In genomic region chr7:90242369-90243168, GRCh38 we compare ENCODE assay signal across 14 cellular contexts. TPM values are rescaled to one million over a fixed set of nuclear protein-coding genes. Genes with fewer than 3 reads are reported as not detected.
DNase-seq lines count a peak whose midpoint lies in the region; ATAC-seq and TF ChIP-seq lines count a peak whose summit lies in the region.
"Had no signal": no experiment of that assay in that cellular context is flagged by ENCODE, and none has a peak within 500 bp of the region (broad histone marks: within the 10 kb centered on the region; RNA-seq: fewer than 3 reads in every experiment).

No MANE protein-coding gene starts in this region.

- no peak overlapping the region for H3K27ac ChIP-seq in CD4-positive, alpha-beta T cell (ENCODE audit: low read depth, low read length)
- H3K27ac ChIP-seq in upper lobe of right lung (no peak overlapping the region), gastrocnemius medialis (no peak overlapping the region)
- H3K27ac ChIP-seq: thyroid gland had no signal

- H3K4me1 ChIP-seq in upper lobe of right lung: peaks cover 10% of the 10 kb centered on the region
- peaks cover 6 to 19% of the 10 kb centered on the region in 2 donors for H3K4me1 ChIP-seq in gastrocnemius medialis

- no peaks in the 10 kb centered on the region for H3K36me3 ChIP-seq in upper lobe of right lung
- no peaks in the 10 kb centered on the region for H3K36me3 ChIP-seq in gastrocnemius medialis
- H3K36me3 ChIP-seq: thyroid gland had no signal

- no peak for TF ChIP-seq CTCF in CD4-positive, alpha-beta T cell (IDR thresholded peaks at IDR 0.05)
- TF ChIP-seq CTCF in upper lobe of right lung (IDR thresholded peaks at IDR 0.05): no peak
- TF ChIP-seq CTCF in gastrocnemius medialis (IDR thresholded peaks at IDR 0.05 in 4 of 5, conservative IDR thresholded peaks at IDR 0.05 in 1 of 5): no peak

- peaks cover 32% of the 10 kb centered on the region for H3K27me3 ChIP-seq in CD4-positive, alpha-beta T cell (ENCODE audit: control insufficient read depth, insufficient read depth, low read length)
- no peaks in the 10 kb centered on the region for H3K27me3 ChIP-seq in upper lobe of right lung
- H3K27me3 ChIP-seq in gastrocnemius medialis: no peaks in the 10 kb centered on the region
- H3K27me3 ChIP-seq: thyroid gland had no signal

- in situ Hi-C loops in gastrocnemius medialis (cut with MboI; ENCODE audit: low sequenced_read_pairs in 4 of 4): loop anchor here in 1 of 4 donors (10.0 kb wide), 1 partner anchor 162 kb away; the partner anchor contains the start of gene CLDN12

- no peaks in the 10 kb centered on the region for H3K9me3 Mint-ChIP-seq in CD4-positive, alpha-beta T cell
- H3K9me3 Mint-ChIP-seq: activated T-helper 1 cell treated with anti-CD3 and anti-CD28 coated beads, Interleukin-12 subunit alpha, Interleukin-12 subunit beta, Interleukin-2, Interleukin-4 antibody, amounts not matched to agents 30 ng/mL and 10 ng/mL and 1 ng/mL, durations not matched to agents 14 hours and 24 hours and 36 hours had no signal

- H3K4me1 Mint-ChIP-seq in CD4-positive, alpha-beta T cell (ENCODE audit: low read depth): peaks cover 26% of the 10 kb centered on the region

- intact Hi-C loops in CD4-positive, alpha-beta T cell (cut with DNase I, micrococcal nuclease): no loop called here
- intact Hi-C loops in upper lobe of right lung (cut with DNase I) (no loop called here), gastrocnemius medialis (cut with DNase I; ENCODE audit: low total_unique reads) (no loop called here)

- H3K27me3 Mint-ChIP-seq in CD4-positive, alpha-beta T cell: peaks cover 65% of the 10 kb centered on the region

- peak overlapping the region; percentile 16 for H3K4me3 Mint-ChIP-seq in CD4-positive, alpha-beta T cell

- H3K4me3 ChIP-seq in upper lobe of right lung: no peak overlapping the region
- H3K4me3 ChIP-seq in gastrocnemius medialis: no peak overlapping the region
- H3K4me3 ChIP-seq: thyroid gland had no signal

- POLR2A ChIA-PET in CD4-positive, alpha-beta T cell (lab: Charles Lee): no interaction called here

- H3K9me3 ChIP-seq in CD4-positive, alpha-beta T cell (ENCODE audit: control insufficient read depth, low read length): no peaks in the 10 kb centered on the region
- no peaks in the 10 kb centered on the region for H3K9me3 ChIP-seq in upper lobe of right lung
- H3K9me3 ChIP-seq in gastrocnemius medialis: no peaks in the 10 kb centered on the region
- H3K9me3 ChIP-seq: thyroid gland had no signal

- DNase-seq in CD4-positive, alpha-beta T cell: no peak
- DNase-seq in NOMO-1 (lab: John Stamatoyannopoulos, UW; ENCODE audit: unreplicated experiment in 2 of 2): peak; percentile 70 to 86
- no peak for DNase-seq in upper lobe of right lung
- no peak for DNase-seq in gastrocnemius medialis
- no peak for DNase-seq in stimulated activated CD8-positive, alpha-beta memory T cell treated with anti-CD3 and anti-CD28 coated beads, Interleukin-4, amount 100 ng/mL, for 48 hours
- no peak for DNase-seq in stimulated activated CD4-positive, alpha-beta T cell treated with anti-CD3 and anti-CD28 coated beads, Interleukin-2, amount 100 ng/mL, for 48 hours
- DNase-seq: central memory CD4-positive, alpha-beta T cell; NCI-H1105; stimulated activated CD4-positive, alpha-beta T cell treated with anti-CD3 and anti-CD28 coated beads, Interleukin-4, amount 100 ng/mL, for 4 hours; thyroid gland had no signal

- CTCF ChIA-PET in CD4-positive, alpha-beta T cell (lab: Charles Lee): interaction anchor here (0.8 kb wide), 1 partner anchor 10 kb away, joined by 3 read pairs; no protein-coding TSS in a partner anchor

- H3K27ac Mint-ChIP-seq in CD4-positive, alpha-beta T cell: no peak overlapping the region
- H3K27ac Mint-ChIP-seq: activated T-helper 1 cell treated with anti-CD3 and anti-CD28 coated beads, Interleukin-12 subunit alpha, Interleukin-12 subunit beta, Interleukin-2, Interleukin-4 antibody, amounts not matched to agents 30 ng/mL and 10 ng/mL and 1 ng/mL, durations not matched to agents 14 hours and 24 hours and 36 hours had no signal

- no peak for TF ChIP-seq POLR2A in gastrocnemius medialis (IDR thresholded peaks at IDR 0.05)

- peaks cover 5% of the 10 kb centered on the region for H3K36me3 Mint-ChIP-seq in CD4-positive, alpha-beta T cell (ENCODE audit: low read depth)

- no peak for ATAC-seq in CD4-positive, alpha-beta T cell (ENCODE audit: poor library complexity)
- ATAC-seq in GM19351 (IDR thresholded peaks at IDR 0.05; ENCODE audit: unreplicated experiment) (peak; percentile 81), HG02852 (IDR thresholded peaks at IDR 0.05; ENCODE audit: unreplicated experiment) (peak; percentile 43), upper lobe of right lung (no peak), gastrocnemius medialis (no peak)
- ATAC-seq: Panc1 had no signal

RNA-seq across cellular contexts. Expression of gene CFAP69, which starts 2.4 kb away (rescaled TPM):
- not detected for total RNA-seq in CD4-positive, alpha-beta T cell
- 3.0 TPM for total RNA-seq in upper lobe of right lung
- 1 to 10 TPM in 2 of 4 donors, under 1 TPM in 1, not detected in 1; 0.62 to 4.9 (median 1.6) TPM for total RNA-seq in gastrocnemius medialis
- total RNA-seq: activated T-helper 1 cell treated with anti-CD3 and anti-CD28 coated beads, Interleukin-12 subunit alpha, Interleukin-12 subunit beta, Interleukin-2, Interleukin-4 antibody, amounts not matched to agents 30 ng/mL and 10 ng/mL and 1 ng/mL, durations not matched to agents 14 hours and 24 hours and 36 hours had no signal

RNA-seq across cellular contexts. Expression of gene STEAP2, which starts 31.0 kb away (rescaled TPM):
- not detected for total RNA-seq in CD4-positive, alpha-beta T cell
- 11.5 TPM for total RNA-seq in upper lobe of right lung
- 1 to 10 TPM in 2 of 4 donors, under 1 TPM in 2; 0.20 to 3.5 (median 1.2) TPM for total RNA-seq in gastrocnemius medialis
- total RNA-seq: activated T-helper 1 cell treated with anti-CD3 and anti-CD28 coated beads, Interleukin-12 subunit alpha, Interleukin-12 subunit beta, Interleukin-2, Interleukin-4 antibody, amounts not matched to agents 30 ng/mL and 10 ng/mL and 1 ng/mL, durations not matched to agents 14 hours and 24 hours and 36 hours had no signal

Comparison
In these comparisons a context has a peak if more than half of its experiments do, and no peak if none do; other contexts are left out.
1. ATAC-seq: peak in GM19351 (single experiment) and HG02852 (single experiment); none in CD4-positive, alpha-beta T cell (single experiment), upper lobe of right lung (single experiment) and gastrocnemius medialis (0 of 2).
2. DNase-seq: peak in NOMO-1 (2 of 2); none in CD4-positive, alpha-beta T cell (0 of 10), upper lobe of right lung (single experiment), gastrocnemius medialis (0 of 2), stimulated activated CD8-positive, alpha-beta memory T cell treated with anti-CD3 and anti-CD28 coated beads, Interleukin-4, amount 100 ng/mL, for 48 hours (single experiment) and stimulated activated CD4-positive, alpha-beta T cell treated with anti-CD3 and anti-CD28 coated beads, Interleukin-2, amount 100 ng/mL, for 48 hours (0 of 2).